8 cellular contexts compared by ENCODE assay signal in the genomic region with DNA sequence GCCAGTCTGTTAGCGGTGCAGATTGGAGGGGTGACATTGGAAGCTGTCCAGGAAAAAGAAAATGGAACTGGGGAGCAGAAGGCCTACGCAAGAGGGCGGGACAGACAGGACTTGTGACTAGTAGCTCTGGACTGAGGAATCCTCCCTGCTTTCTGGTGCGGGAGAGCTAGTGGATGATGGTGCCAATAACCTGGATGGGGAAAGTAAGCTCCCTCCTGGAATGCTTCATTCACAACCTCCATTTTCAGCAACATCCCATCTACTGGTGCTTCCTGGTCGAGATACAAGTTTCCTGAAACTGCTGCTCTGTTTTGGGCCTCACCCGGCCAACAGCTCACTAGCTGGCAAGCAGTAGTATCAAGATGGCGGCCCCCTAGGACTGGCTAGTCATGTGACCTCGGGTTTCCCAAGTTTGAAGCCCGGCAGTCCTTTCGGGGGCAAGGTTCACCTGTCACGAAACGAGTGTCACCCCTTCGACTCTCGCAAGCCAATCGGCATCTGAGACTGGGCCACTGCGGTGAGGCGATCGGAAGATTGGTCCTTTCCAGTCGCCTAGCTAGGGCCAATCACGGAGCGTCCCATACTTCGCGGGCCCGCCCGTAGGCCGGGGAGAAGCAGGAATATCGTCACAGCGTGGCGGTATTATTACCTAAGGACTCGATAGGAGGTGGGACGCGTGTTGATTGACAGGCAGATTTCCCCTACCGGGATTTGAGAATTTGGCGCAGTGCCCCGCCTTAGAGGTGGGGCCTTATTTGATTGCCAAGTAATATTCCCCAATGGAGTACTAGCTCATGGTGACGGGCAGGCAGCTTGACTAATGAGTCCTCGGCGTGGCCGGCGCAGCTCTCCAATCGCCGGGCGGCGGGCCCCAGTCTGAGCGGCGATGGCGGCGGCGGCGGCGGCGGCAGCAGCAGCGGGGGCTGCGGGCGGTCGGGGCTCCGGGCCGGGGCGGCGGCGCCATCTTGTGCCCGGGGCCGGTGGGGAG. TPM values are rescaled to one million over a fixed set of nuclear protein-coding genes. Genes with fewer than 3 reads are reported as not detected.
DNase-seq lines count a peak whose midpoint lies in the region; ATAC-seq and TF ChIP-seq lines count a peak whose summit lies in the region.

A gene with protein sequence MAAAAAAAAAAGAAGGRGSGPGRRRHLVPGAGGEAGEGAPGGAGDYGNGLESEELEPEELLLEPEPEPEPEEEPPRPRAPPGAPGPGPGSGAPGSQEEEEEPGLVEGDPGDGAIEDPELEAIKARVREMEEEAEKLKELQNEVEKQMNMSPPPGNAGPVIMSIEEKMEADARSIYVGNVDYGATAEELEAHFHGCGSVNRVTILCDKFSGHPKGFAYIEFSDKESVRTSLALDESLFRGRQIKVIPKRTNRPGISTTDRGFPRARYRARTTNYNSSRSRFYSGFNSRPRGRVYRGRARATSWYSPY (plus strand): TSS at position 874 of the 988 bp plus-strand sequence. CDS start 13 bp downstream, at position 887.

- WGBS in esophagus muscularis mucosa: 7% methylated on average over 33 of the region's 63 CpGs

- H2AFZ ChIP-seq in Karpas-422 (ENCODE audit: low read length): 0 out of 2 replicates have a peak within 1 kb of the TSS, but pooled peaks have one; percentile 8

- H3K4me2 ChIP-seq in Karpas-422 (ENCODE audit: low read depth, low read length, poor library complexity, severe bottlenecking): peak within 1 kb of the TSS; percentile 85

- DNase-seq in DMS79 treated with DMSO at 0.1 percent for 48 hours (lab: John Stamatoyannopoulos, UW) (peak; percentile 100), Karpas-422 (peak; percentile 100), RKO (ENCODE audit: low spot score) (peak; percentile 100), activated T-helper 1 cell treated with Interleukin-2 at 50 U/mL for 16 hours (ENCODE audit: low read depth) (peak; percentile 93), esophagus muscularis mucosa (ENCODE audit: extremely low spot score) (peak; percentile 100)
- peak; percentile 96 to 99 for DNase-seq in stimulated activated CD8-positive, alpha-beta memory T cell treated with anti-CD3 and anti-CD28 coated beads, Interleukin-7, amount 100 ng/mL, for 4 hours (ENCODE audit: low read depth in 2 of 2)

- H3K9me3 ChIP-seq in Karpas-422 (ENCODE audit: low read length) (no peaks in the 10 kb centered on the region), esophagus muscularis mucosa (no peaks in the 10 kb centered on the region), muscle layer of duodenum (ENCODE audit: control insufficient read depth in 1 of 2, low read length in 2 of 2) (no peaks in the 10 kb centered on the region)

- H3K9ac ChIP-seq in Karpas-422 (ENCODE audit: low read length): peak within 1 kb of the TSS; percentile 92

- H3K27me3 ChIP-seq in Karpas-422 (ENCODE audit: low read length) (no peaks in the 10 kb centered on the region), esophagus muscularis mucosa (no peaks in the 10 kb centered on the region), muscle layer of duodenum (ENCODE audit: low read depth, low read length) (no peaks in the 10 kb centered on the region)

- peak; percentile 89 for ATAC-seq in GM21825 (IDR thresholded peaks at IDR 0.05; ENCODE audit: unreplicated experiment)

- no peaks in the 10 kb centered on the region for H3K9me2 ChIP-seq in Karpas-422 (replicated peaks; ENCODE audit: insufficient read depth, low read length)

- H3K4me3 ChIP-seq in Karpas-422 (ENCODE audit: low read length) (peak within 1 kb of the TSS; percentile 86), esophagus muscularis mucosa (peak within 1 kb of the TSS; percentile 87 to 99 (median 94)), muscle layer of duodenum (ENCODE audit: low read depth in 1 of 2, low read length in 2 of 2) (peak within 1 kb of the TSS; percentile 75 to 94)

- no peak for TF ChIP-seq POLR2A in esophagus muscularis mucosa (IDR thresholded peaks at IDR 0.05; ENCODE audit: low read depth)

- intact Hi-C loops in esophagus muscularis mucosa (cut with DNase I): loop anchor here (5.0 kb wide), 1 partner anchor 236 kb away; a partner anchor contains a TSS

- H3K4me1 ChIP-seq in Karpas-422 (ENCODE audit: low read length) (peaks cover 34% of the 10 kb centered on the region), esophagus muscularis mucosa (peaks cover 16 to 36% (median 27%) of the 10 kb centered on the region in 4 donors), muscle layer of duodenum (ENCODE audit: control insufficient read depth in 1 of 2, insufficient read depth in 2 of 2, low read length in 2 of 2) (peaks cover 11 to 19% of the 10 kb centered on the region in 2 donors)

- peaks cover 6% of the 10 kb centered on the region; the same call in 1 of the 2 replicates for H4K20me1 ChIP-seq in Karpas-422 (ENCODE audit: insufficient read depth, low read depth, low read length)

- peak within 1 kb of the TSS; percentile 59 for H3K27ac ChIP-seq in Karpas-422 (ENCODE audit: low read length)
- peak within 1 kb of the TSS; percentile 98 to 99 (median 98) for H3K27ac ChIP-seq in esophagus muscularis mucosa (replicated peaks in 1 of 4)
- peak within 1 kb of the TSS; percentile 94 for H3K27ac ChIP-seq in muscle layer of duodenum (ENCODE audit: low read length)

- peak in 1 of 3 experiments; percentile 8 for TF ChIP-seq CTCF in esophagus muscularis mucosa (IDR thresholded peaks at IDR 0.05)

- H3K36me3 ChIP-seq in Karpas-422 (ENCODE audit: insufficient read depth, low read length) (peaks cover 28% of the 10 kb centered on the region), esophagus muscularis mucosa (peaks cover 16 to 36% (median 31%) of the 10 kb centered on the region in 4 donors), muscle layer of duodenum (ENCODE audit: control insufficient read depth in 1 of 2, insufficient read depth in 2 of 2, low read length in 2 of 2) (peaks cover 23 to 27% of the 10 kb centered on the region in 2 donors)

- peaks cover 30% of the 10 kb centered on the region for H3K79me2 ChIP-seq in Karpas-422 (ENCODE audit: low read length)

- TF ChIP-seq EP300 in esophagus muscularis mucosa (IDR thresholded peaks at IDR 0.05): no peak

RNA-seq across cellular contexts. Expression of the gene that starts here (rescaled TPM):
- total RNA-seq in Karpas-422 (2014; rRNA removed; shearing (Covaris generic); ENCODE audit: low replicate concordance): 126 and 195 TPM in 2 replicates
- total RNA-seq in esophagus muscularis mucosa: 10 to 100 TPM; 44.6 to 68.1 (median 53.9) TPM

Comparison
In these comparisons a context has a peak if more than half of its experiments do, and no peak if none do; other contexts are left out.
1. Peak in every context shown above with its lines: DNase-seq, ATAC-seq, H3K4me3 ChIP-seq and H3K27ac ChIP-seq.